Comparison of ENCODE assay signal across 1 cellular context in genomic region chr16:11915644-11916523, GRCh38.
A peak's percentile ranks its signal among the peaks of the same experiment; 100 is the strongest.
TF ChIP-seq lines count a peak whose summit lies in the region.

GSPT1 (minus strand) TSS chr16:11915956; CDS start chr16:11915720, 236 bp downstream.

TF ChIP-seq in K562, 482 proteins besides CTCF, POLR2A, EP300 and RAD21 (continued from another document and continues in another):
- TF ChIP-seq TAF15 (IDR thresholded peaks at IDR 0.05; ENCODE audit: low read depth, low read length) (no peak), MEF2A (IDR thresholded peaks at IDR 0.05; ENCODE audit: control insufficient read depth, low read depth, low read length) (no peak), GTF2A2 (tag; IDR thresholded peaks at IDR 0.05) (no peak), HMBOX1 (IDR thresholded peaks at IDR 0.05) (no peak), ZBTB7A (IDR thresholded peaks at IDR 0.05; ENCODE audit: borderline replicate concordance, control insufficient read depth, low read depth, low read length) (peak; percentile 62; the same call in 1 of the 2 replicates), TARDBP (IDR thresholded peaks at IDR 0.05) (no peak), ZNF253 (CRISPR knock-in tag; conservative IDR thresholded peaks at IDR 0.05) (no peak), COPS2 (conservative IDR thresholded peaks at IDR 0.05) (no peak), SMARCA5 (IDR thresholded peaks at IDR 0.05) (no peak), TAF9B (IDR thresholded peaks at IDR 0.05; ENCODE audit: partially characterized antibody) (peak; percentile 65), NFE2L1 (tag; IDR thresholded peaks at IDR 0.05; ENCODE audit: borderline replicate concordance, low read depth) (no peak), CHCHD3 (CRISPR knock-in tag; IDR thresholded peaks at IDR 0.05) (no peak), MEIS2 (IDR thresholded peaks at IDR 0.05; ENCODE audit: partially characterized antibody) (peak; percentile 12), DDX20 (tag; IDR thresholded peaks at IDR 0.05; ENCODE audit: low read depth) (no peak), ZSCAN32 (CRISPR knock-in tag; IDR thresholded peaks at IDR 0.05) (no peak), ATF2 (CRISPR knock-in tag; IDR thresholded peaks at IDR 0.05) (no peak), THRA (IDR thresholded peaks at IDR 0.05) (no peak), MXI1 (IDR thresholded peaks at IDR 0.05; ENCODE audit: low read depth, low read length) (peak; percentile 83), MTA3 (IDR thresholded peaks at IDR 0.05; ENCODE audit: borderline replicate concordance) (peak; percentile 100), TFE3 (CRISPR knock-in tag; IDR thresholded peaks at IDR 0.05) (no peak), GTF2E2 (tag; IDR thresholded peaks at IDR 0.05) (no peak), NELFE (IDR thresholded peaks at IDR 0.05; ENCODE audit: insufficient read depth, insufficient read length) (no peak), FUS (optimal IDR thresholded peaks at IDR 0.05; ENCODE audit: low read depth, low read length) (peak; percentile 53), MAX (CRISPR knock-in tag; IDR thresholded peaks at IDR 0.05) (peak; percentile 66), CREB1 (IDR thresholded peaks at IDR 0.05) (peak; percentile 67; the same call in 1 of the 2 replicates), CREB1 (CRISPR knock-in tag; IDR thresholded peaks at IDR 0.05) (peak; percentile 78), ETS1 (conservative IDR thresholded peaks at IDR 0.05; ENCODE audit: control insufficient read depth, low read depth, low read length) (peak; percentile 100), HINFP (tag; conservative IDR thresholded peaks at IDR 0.05; ENCODE audit: low read depth) (no peak; the same call in 1 of the 2 replicates), ZNF75A (CRISPR knock-in tag; IDR thresholded peaks at IDR 0.05) (no peak), TCF3 (CRISPR knock-in tag; IDR thresholded peaks at IDR 0.05) (peak; percentile 32; the same call in 1 of the 2 replicates), ZBTB43 (CRISPR knock-in tag; IDR thresholded peaks at IDR 0.05) (0 out of 2 replicates have a peak, but pooled peaks have one; percentile 34), RB1 (IDR thresholded peaks at IDR 0.05; ENCODE audit: low read depth) (peak; percentile 66), DEAF1 (CRISPR knock-in tag; IDR thresholded peaks at IDR 0.05) (no peak), CC2D1A (IDR thresholded peaks at IDR 0.05) (no peak), BRF2 (IDR thresholded peaks at IDR 0.05; ENCODE audit: borderline replicate concordance, insufficient read depth, insufficient read length) (no peak), ZNF124 (CRISPR knock-in tag; IDR thresholded peaks at IDR 0.05) (no peak), XRCC5 (IDR thresholded peaks at IDR 0.05; ENCODE audit: low read depth, low read length) (peak; percentile 75; the same call in 1 of the 2 replicates), ZNF316 (IDR thresholded peaks at IDR 0.05) (no peak), ELK3 (CRISPR knock-in tag; IDR thresholded peaks at IDR 0.05) (no peak), HMGXB4 (CRISPR knock-in tag; IDR thresholded peaks at IDR 0.05) (no peak; the same call in 1 of the 2 replicates), TCF7L2 (IDR thresholded peaks at IDR 0.05; ENCODE audit: low read depth, low read length) (peak; percentile 35; the same call in 1 of the 2 replicates), ZNF175 (CRISPR knock-in tag; IDR thresholded peaks at IDR 0.05; ENCODE audit: low read depth) (peak; percentile 93; the same call in 1 of the 2 replicates), SUPT5H (IDR thresholded peaks at IDR 0.05) (peak; percentile 93), ZKSCAN1 (IDR thresholded peaks at IDR 0.05; ENCODE audit: low read depth, low read length) (no peak), DNMT1 (IDR thresholded peaks at IDR 0.05) (no peak), SIN3A (IDR thresholded peaks at IDR 0.05; ENCODE audit: borderline replicate concordance in 2 of 2, control insufficient read depth in 1 of 2, low read depth in 2 of 2, low read length in 2 of 2) (peak; percentile 55 to 90; a peak in 3 of 4 replicates)
